1 cellular context compared by ENCODE assay signal in the genomic region with DNA sequence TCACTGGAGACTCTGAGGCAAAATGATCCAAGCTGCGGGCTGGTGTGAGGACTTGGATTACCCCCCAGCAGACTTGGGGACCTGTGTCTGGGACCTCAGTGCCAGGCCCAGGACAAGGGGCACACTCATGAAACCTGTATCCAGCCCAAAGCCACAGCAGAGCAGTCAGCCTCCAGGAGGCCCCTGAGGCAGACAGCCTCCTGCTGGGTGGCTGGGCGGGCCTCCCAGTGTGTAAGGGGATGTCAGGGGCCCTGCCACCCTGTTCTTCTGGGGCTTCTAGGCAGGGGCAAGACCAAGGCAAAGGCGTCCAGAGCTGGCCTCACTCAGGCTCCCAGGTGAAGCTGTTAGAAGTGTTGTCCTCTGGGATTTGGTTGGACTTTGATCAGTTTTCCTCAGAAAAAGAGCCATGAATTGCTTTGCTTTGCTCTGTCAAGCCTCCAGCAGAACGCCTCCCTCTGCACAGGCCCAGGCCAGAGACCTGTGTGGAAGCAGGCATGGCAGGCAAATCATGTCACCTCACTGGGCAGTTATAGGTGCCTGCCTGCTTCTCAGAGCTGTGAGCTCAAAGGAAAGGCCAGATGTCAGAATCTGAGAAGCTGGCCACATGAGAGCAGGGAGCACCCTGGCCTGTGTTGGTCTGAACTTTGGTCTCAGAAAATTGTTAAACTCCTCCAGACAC.
TF ChIP-seq lines count a peak whose summit lies in the region.

No MANE protein-coding gene starts in this region.

TF ChIP-seq in HEK293, 187 proteins besides CTCF, POLR2A, EP300 and RAD21 (continued from another document):
- TF ChIP-seq, protein P1, sequence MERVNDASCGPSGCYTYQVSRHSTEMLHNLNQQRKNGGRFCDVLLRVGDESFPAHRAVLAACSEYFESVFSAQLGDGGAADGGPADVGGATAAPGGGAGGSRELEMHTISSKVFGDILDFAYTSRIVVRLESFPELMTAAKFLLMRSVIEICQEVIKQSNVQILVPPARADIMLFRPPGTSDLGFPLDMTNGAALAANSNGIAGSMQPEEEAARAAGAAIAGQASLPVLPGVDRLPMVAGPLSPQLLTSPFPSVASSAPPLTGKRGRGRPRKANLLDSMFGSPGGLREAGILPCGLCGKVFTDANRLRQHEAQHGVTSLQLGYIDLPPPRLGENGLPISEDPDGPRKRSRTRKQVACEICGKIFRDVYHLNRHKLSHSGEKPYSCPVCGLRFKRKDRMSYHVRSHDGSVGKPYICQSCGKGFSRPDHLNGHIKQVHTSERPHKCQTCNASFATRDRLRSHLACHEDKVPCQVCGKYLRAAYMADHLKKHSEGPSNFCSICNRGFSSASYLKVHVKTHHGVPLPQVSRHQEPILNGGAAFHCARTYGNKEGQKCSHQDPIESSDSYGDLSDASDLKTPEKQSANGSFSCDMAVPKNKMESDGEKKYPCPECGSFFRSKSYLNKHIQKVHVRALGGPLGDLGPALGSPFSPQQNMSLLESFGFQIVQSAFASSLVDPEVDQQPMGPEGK (tag by site-specific recombination; IDR thresholded peaks at IDR 0.05): no peak
- TF ChIP-seq GLIS2 (tag by site-specific recombination; IDR thresholded peaks at IDR 0.05) (peak; percentile 32; the same call in 1 of the 2 replicates), ZNF600 (tag by site-specific recombination; IDR thresholded peaks at IDR 0.05) (peak; percentile 53; the same call in 1 of the 2 replicates), OSR2 (tag by site-specific recombination; IDR thresholded peaks at IDR 0.05) (no peak), ZIC2 (tag by site-specific recombination; IDR thresholded peaks at IDR 0.05) (peak; percentile 72)
TF ChIP-seq in HEK293: peak in this region for 5.
